Comparison of ENCODE assay signal across 24 cellular contexts in the genomic region with DNA sequence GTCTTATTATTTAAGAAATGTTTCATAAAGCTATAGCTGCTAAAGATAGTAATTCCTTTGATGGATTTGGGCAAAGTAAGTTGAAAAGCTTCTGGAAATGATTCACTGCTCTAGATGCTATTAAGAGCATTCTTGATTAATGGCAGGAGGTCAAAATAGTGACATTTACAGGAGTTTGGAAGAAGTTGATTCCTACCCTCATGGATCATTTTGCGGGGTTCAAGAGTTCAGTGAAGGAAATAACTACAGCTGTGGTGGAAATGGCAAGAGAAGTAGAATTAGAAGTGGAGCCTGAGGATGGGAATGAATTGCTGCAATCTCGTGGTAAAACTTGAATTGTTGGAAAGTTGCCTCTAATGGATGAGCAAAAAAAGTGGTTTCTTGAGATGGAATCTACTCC.
"Had no signal": no experiment of that assay in that cellular context is flagged by ENCODE, and none has a peak within 500 bp of the region (broad histone marks: within the 10 kb centered on the region; RNA-seq: fewer than 3 reads in every experiment).

No MANE protein-coding gene starts in this region.

- ATAC-seq: activated CD8-positive, alpha-beta memory T cell treated with anti-CD3 and anti-CD28 coated beads, Interleukin-2, amount 10 ng/mL, durations not matched to agents 7 days and 5 days; activated CD8-positive, alpha-beta T cell treated with anti-CD3 and anti-CD28 coated beads, Interleukin-2, amount 10 ng/mL, durations not matched to agents 7 days and 5 days; activated T-cell treated with anti-CD3 and anti-CD28 coated beads, Interleukin-2, amount 50 U/mL, for 72 hours; esophagus mucosa; gastrocnemius medialis; left colon; naive thymus-derived CD4-positive, alpha-beta T cell had no signal

- H3K9me3 ChIP-seq: breast epithelium, gastrocnemius medialis had no signal

- DNase-seq: activated CD4-positive, alpha-beta T cell treated with anti-CD3 and anti-CD28 coated beads for 1 hour; activated CD8-positive, alpha-beta memory T cell treated with anti-CD3 and anti-CD28 coated beads, Interleukin-2, amount 10 ng/mL, durations not matched to agents 7 days and 5 days; activated CD8-positive, alpha-beta T cell treated with anti-CD3 and anti-CD28 coated beads, Interleukin-2, amount 10 ng/mL, durations not matched to agents 7 days and 5 days; activated naive CD4-positive, alpha-beta T cell; activated T-cell treated with anti-CD3 and anti-CD28 coated beads, Interleukin-2, amount 50 U/mL, for 72 hours; amygdala; central memory CD4-positive, alpha-beta T cell; endodermal cell; gastrocnemius medialis; glutamatergic neuron; kidney; left colon; midbrain; naive thymus-derived CD4-positive, alpha-beta T cell; occipital lobe; stimulated activated CD4-positive, alpha-beta T cell treated with anti-CD3 and anti-CD28 coated beads, Interleukin-15, amount 100 ng/mL, for 24 hours; stimulated activated CD4-positive, alpha-beta T cell treated with anti-CD3 and anti-CD28 coated beads, Interleukin-2, amount 100 ng/mL, for 24 hours; stimulated activated naive CD4-positive, alpha-beta T cell treated with Interleukin-2 at 50 U/mL for 16 hours had no signal

- H3K27ac ChIP-seq: breast epithelium, gastrocnemius medialis, neural progenitor cell, parathyroid adenoma, right atrium auricular region, tibial nerve had no signal

- H3K4me1 ChIP-seq: breast epithelium, gastrocnemius medialis, neural progenitor cell, parathyroid adenoma, right atrium auricular region had no signal

- H3K4me3 ChIP-seq: breast epithelium, gastrocnemius medialis, neural progenitor cell, right atrium auricular region, tibial nerve had no signal

- H3K27me3 ChIP-seq: breast epithelium, gastrocnemius medialis, neural progenitor cell, right atrium auricular region, tibial nerve had no signal

- H3K36me3 ChIP-seq: breast epithelium, gastrocnemius medialis, neural progenitor cell, right atrium auricular region had no signal
